In genomic region chr6:88662653-88663174, GRCh38 we compare ENCODE assay signal across 14 cellular contexts.
DNase-seq lines count a peak whose midpoint lies in the region; ATAC-seq, FAIRE-seq and TF ChIP-seq lines count a peak whose summit lies in the region.
"Had no signal": no experiment of that assay in that cellular context is flagged by ENCODE, and none has a peak within 500 bp of the region (broad histone marks: within the 10 kb centered on the region; RNA-seq: fewer than 3 reads in every experiment).

No MANE protein-coding gene starts in this region.

- TSS peak; percentile 19 for BruUV-seq in A673 (replicated peaks; lab: Mats Ljungman, UMichigan)

- POLR2A ChIA-PET in A673 (lab: Charles Lee; ENCODE audit: low non-redundant PET): no interaction called here

- DNase-seq in A673 (ENCODE audit: low spot score) (no peak), HTR-8/SVneo (ENCODE audit: insufficient read length, low spot score) (no peak)
- DNase-seq: activated CD4-positive, alpha-beta T cell treated with anti-CD3 and anti-CD28 coated beads for 4 hours; effector CD8-positive, alpha-beta T cell; GM23248; Karpas-422 had no signal

- intact Hi-C loops in A673 (cut with micrococcal nuclease; ENCODE audit: unreplicated experiment): no loop called here

- H3K36me3 ChIP-seq in A673 (ENCODE audit: insufficient read depth, low read length, poor library complexity, severe bottlenecking): no peaks in the 10 kb centered on the region

- H3K4me3 ChIP-seq in A673 (ENCODE audit: low read depth, low read length, poor library complexity, severe bottlenecking): no peak overlapping the region
- H3K4me3 ChIP-seq: GM23248 had no signal

- no peak overlapping the region for H3K27ac ChIP-seq in A673 (ENCODE audit: low read depth, low read length, poor library complexity, severe bottlenecking)
- H3K27ac ChIP-seq: GM23248 had no signal

- CTCF ChIA-PET in A673 (lab: Charles Lee): interaction anchor here (0.6 kb wide), 1 partner anchor 577 kb away, joined by 3 read pairs; no protein-coding TSS in a partner anchor

- no peaks in the 10 kb centered on the region for H3K27me3 ChIP-seq in A673 (replicated peaks; ENCODE audit: insufficient read depth, low read depth, low read length, poor library complexity)

- no peaks in the 10 kb centered on the region for H3K4me1 ChIP-seq in A673 (ENCODE audit: insufficient read depth, low read length, poor library complexity, severe bottlenecking)

- ATAC-seq in GM18870 (IDR thresholded peaks at IDR 0.05; ENCODE audit: unreplicated experiment): peak; percentile 66
- ATAC-seq in HG02571 (IDR thresholded peaks at IDR 0.05; ENCODE audit: unreplicated experiment): peak; percentile 51
- ATAC-seq in HG03571 (IDR thresholded peaks at IDR 0.05; ENCODE audit: unreplicated experiment): peak; percentile 53
- ATAC-seq in HG03520 (IDR thresholded peaks at IDR 0.05; ENCODE audit: unreplicated experiment): no peak
- ATAC-seq in HG03025 (IDR thresholded peaks at IDR 0.05; ENCODE audit: low FRiP score, unreplicated experiment): no peak
- no peak for ATAC-seq in GM21367 (IDR thresholded peaks at IDR 0.05; ENCODE audit: unreplicated experiment)

- FAIRE-seq in HTR-8/SVneo (lab: Jason Lieb, UNC): no peak
- FAIRE-seq: frontal cortex, islet of Langerhans had no signal

- no peak for TF ChIP-seq CTCF in A673 (conservative IDR thresholded peaks at IDR 0.05; ENCODE audit: low read depth, low read length)

- H3K9me3 ChIP-seq in A673 (ENCODE audit: low read depth, low read length, poor library complexity, severe bottlenecking): no peaks in the 10 kb centered on the region

Comparison
In these comparisons a context has a peak if more than half of its experiments do, and no peak if none do; other contexts are left out.
1. ATAC-seq: peak in GM18870 (single experiment), HG02571 (single experiment) and HG03571 (single experiment); none in HG03520 (single experiment), HG03025 (single experiment) and GM21367 (single experiment).